ENCODE assay signal across 23 cellular contexts in genomic region chr16:78666318-78666717, GRCh38.
"Had no signal": no experiment of that assay in that cellular context is flagged by ENCODE, and none has a peak within 500 bp of the region (broad histone marks: within the 10 kb centered on the region; RNA-seq: fewer than 3 reads in every experiment).

No MANE protein-coding gene starts in this region.

- H3K27me3 ChIP-seq: gastrocnemius medialis, neutrophil, right atrium auricular region, sigmoid colon, testis, tibial artery, upper lobe of left lung had no signal

- ATAC-seq: gastrocnemius medialis; left ventricle myocardium superior; lower lobe of right lung; natural killer cell treated with Interleukin-12 subunit alpha and Interleukin-12 subunit beta and Interleukin-15 and Interleukin-18, amount 100 ng/mL, for 72 hours; stimulated activated memory B cell treated with anti-CD40 and anti-IgM and Interleukin-4, amounts not matched to agents 10 μg/mL and 1 μg/mL and 100 μg/mL, for 72 hours; stimulated activated naive CD8-positive, alpha-beta T cell treated with anti-CD3 and anti-CD28 coated beads, Interleukin-15, Interleukin-2, amounts not matched to agents 100 U/mL and 50 U/mL, for 24 hours had no signal

- DNase-seq: dorsolateral prefrontal cortex; effector CD4-positive, alpha-beta T cell; gastrocnemius medialis; head of caudate nucleus; left ventricle myocardium superior; lower lobe of right lung; naive B cell; sigmoid colon; stimulated activated CD4-positive, alpha-beta T cell treated with anti-CD3 and anti-CD28 coated beads, Interleukin-2, amount 100 ng/mL, for 24 hours; stimulated activated CD4-positive, alpha-beta T cell treated with anti-CD3 and anti-CD28 coated beads, Interleukin-4, amount 100 ng/mL, for 4 hours; stimulated activated naive CD8-positive, alpha-beta T cell treated with anti-CD3 and anti-CD28 coated beads, Interleukin-15, Interleukin-2, amounts not matched to agents 100 U/mL and 50 U/mL, for 24 hours; substantia nigra; testis; tibial artery; upper lobe of left lung had no signal

- H3K27ac ChIP-seq: dorsolateral prefrontal cortex, gastrocnemius medialis, lower lobe of right lung, neutrophil, prostate gland, right atrium auricular region, sigmoid colon, testis, tibial artery, upper lobe of left lung had no signal

- H3K9me3 ChIP-seq: gastrocnemius medialis, lower lobe of right lung, neutrophil, prostate gland, right atrium auricular region, sigmoid colon, testis, tibial artery, upper lobe of left lung had no signal

- H3K4me3 ChIP-seq: dorsolateral prefrontal cortex, gastrocnemius medialis, lower lobe of right lung, prostate gland, right atrium auricular region, sigmoid colon, testis, tibial artery, upper lobe of left lung had no signal

- FAIRE-seq: colon, keratinocyte, urothelium cell line had no signal

- H3K4me1 ChIP-seq: prostate gland, testis had no signal

- H3K36me3 ChIP-seq: gastrocnemius medialis, lower lobe of right lung, neutrophil, prostate gland, right atrium auricular region, sigmoid colon, tibial artery, upper lobe of left lung had no signal
